1 cellular context compared by ENCODE assay signal in genomic region chr1:1432951-1433803, GRCh38.
TF ChIP-seq lines count a peak whose summit lies in the region.

No MANE protein-coding gene starts in this region.

TF ChIP-seq in IMR-90, 13 proteins besides CTCF, POLR2A, EP300 and RAD21:
- TF ChIP-seq NFE2L2 (IDR thresholded peaks at IDR 0.05; ENCODE audit: low read depth, low read length) (no peak), CHD1 (IDR thresholded peaks at IDR 0.05; ENCODE audit: low read depth, low read length) (no peak), SMC3 (IDR thresholded peaks at IDR 0.05; ENCODE audit: low read depth, low read length) (no peak), RFX5 (IDR thresholded peaks at IDR 0.05; ENCODE audit: low read depth, low read length) (no peak), BHLHE40 (IDR thresholded peaks at IDR 0.05; ENCODE audit: low read depth, low read length) (no peak), RCOR1 (IDR thresholded peaks at IDR 0.05; ENCODE audit: insufficient replicate concordance, low read length) (no peak), ELK1 (IDR thresholded peaks at IDR 0.05; ENCODE audit: borderline replicate concordance, low read depth, low read length) (no peak), MXI1 (IDR thresholded peaks at IDR 0.05; ENCODE audit: borderline replicate concordance, low read depth, low read length) (no peak), FOS (IDR thresholded peaks at IDR 0.05; ENCODE audit: low read depth, low read length) (no peak), MAZ (IDR thresholded peaks at IDR 0.05; ENCODE audit: borderline replicate concordance, low read depth, low read length) (no peak), CEBPB (IDR thresholded peaks at IDR 0.05; ENCODE audit: low read depth, low read length) (no peak), MAFK (IDR thresholded peaks at IDR 0.05; ENCODE audit: low read depth, low read length) (no peak), USF2 (IDR thresholded peaks at IDR 0.05; ENCODE audit: low read depth, low read length) (no peak)
